In genomic region chr12:7806863-7807487, GRCh38 we compare ENCODE assay signal across 8 cellular contexts. TPM values are rescaled to one million over a fixed set of nuclear protein-coding genes. Genes with fewer than 3 reads are reported as not detected.
DNase-seq lines count a peak whose midpoint lies in the region; ATAC-seq, FAIRE-seq and TF ChIP-seq lines count a peak whose summit lies in the region.

No MANE protein-coding gene starts in this region.

- 5% methylated on average over 2 of the region's 2 CpGs for WGBS in A549 (ENCODE audit: missing lambda C conversion rate)

- CTCF ChIA-PET in A549 (lab: Yijun Ruan, JAX), result interaction anchor here (0.5 to 5.8 kb wide), 23 partner anchors 9 to 261 kb away, joined by 3 to 85 read pairs (median 3); partner anchors contain the start of gene NANOG

- no peaks in the 10 kb centered on the region for H3K9me3 ChIP-seq in A549

- DNase-seq in A549 (ENCODE audit: low read depth in 1 of 2, low spot score in 1 of 2), result peak; percentile 75 to 78
- peak; percentile 73 for DNase-seq in GM13977 (ENCODE audit: low spot score)
- peak; percentile 29 for DNase-seq in NCI-H524 treated with DMSO at 0.1 percent for 48 hours (lab: John Stamatoyannopoulos, UW)
- peak; percentile 73 to 79 for DNase-seq in activated CD4-positive, alpha-beta T cell treated with anti-CD3 and anti-CD28 coated beads, Interleukin-2, amount 50 U/mL, for 48 hours
- DNase-seq in ecto neural progenitor cell (ENCODE audit: low spot score), result peak; percentile 84
- peak; percentile 78 for DNase-seq in medulla oblongata (ENCODE audit: extremely low spot score)
- DNase-seq in stimulated activated CD8-positive, alpha-beta memory T cell treated with anti-CD3 and anti-CD28 coated beads, Interleukin-15, amount 100 ng/mL, for 24 hours (ENCODE audit: low read depth), result peak; percentile 37

- peak; percentile 87 for TF ChIP-seq CTCF in A549 (IDR thresholded peaks at IDR 0.05)
- TF ChIP-seq CTCF in GM13977 (IDR thresholded peaks at IDR 0.05; ENCODE audit: extremely low read depth, insufficient read depth, missing control alignments), result peak; percentile 91

- peak; percentile 81 to 88 for TF ChIP-seq RAD21 in A549 (conservative IDR thresholded peaks at IDR 0.05 in 1 of 2, IDR thresholded peaks at IDR 0.05 in 1 of 2)

- ATAC-seq in A549 (peak; percentile 98), HG03108 (IDR thresholded peaks at IDR 0.05; ENCODE audit: unreplicated experiment) (no peak)

- no peak overlapping the region for H3K4me3 ChIP-seq in A549

- POLR2A ChIA-PET in A549 (lab: Yijun Ruan, JAX), result no interaction called here

- no peak overlapping the region for H3K4me2 ChIP-seq in A549

- in situ Hi-C loops in GM13977 (cut with MboI; ENCODE audit: low pct_unique_long_range_greater_than_20kb, low sequenced_read_pairs, unreplicated experiment), result loop anchor here (10.0 kb wide), 1 partner anchor 112 kb away; the partner anchor contains the start of gene GDF3

- no peaks in the 10 kb centered on the region for H3K4me1 ChIP-seq in A549

- no peak for TF ChIP-seq POLR2A in A549 (IDR thresholded peaks at IDR 0.05; ENCODE audit: low read length)

- TF ChIP-seq EP300 in A549 (IDR thresholded peaks at IDR 0.05), result no peak

- no peak overlapping the region for H3K27ac ChIP-seq in A549

- peak; percentile 74 for FAIRE-seq in A549 (lab: Jason Lieb, UNC)

TF ChIP-seq in A549, 52 proteins besides CTCF, POLR2A, EP300 and RAD21:
- TF ChIP-seq SMC3 (IDR thresholded peaks at IDR 0.05) (peak; percentile 77), HMGXB4 (CRISPR knock-in tag; IDR thresholded peaks at IDR 0.05; ENCODE audit: borderline replicate concordance) (no peak), NPAS2 (CRISPR knock-in tag; IDR thresholded peaks at IDR 0.05; ENCODE audit: borderline replicate concordance) (no peak), KDM1A (IDR thresholded peaks at IDR 0.05; ENCODE audit: low read depth) (no peak)
- TF ChIP-seq, protein P1, sequence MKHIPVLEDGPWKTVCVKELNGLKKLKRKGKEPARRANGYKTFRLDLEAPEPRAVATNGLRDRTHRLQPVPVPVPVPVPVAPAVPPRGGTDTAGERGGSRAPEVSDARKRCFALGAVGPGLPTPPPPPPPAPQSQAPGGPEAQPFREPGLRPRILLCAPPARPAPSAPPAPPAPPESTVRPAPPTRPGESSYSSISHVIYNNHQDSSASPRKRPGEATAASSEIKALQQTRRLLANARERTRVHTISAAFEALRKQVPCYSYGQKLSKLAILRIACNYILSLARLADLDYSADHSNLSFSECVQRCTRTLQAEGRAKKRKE (CRISPR knock-in tag; IDR thresholded peaks at IDR 0.05; ENCODE audit: low read depth), result no peak

RNA-seq across cellular contexts. Expression of gene NANOG, which starts 17.8 kb away (rescaled TPM):
- polyA plus RNA-seq in A549 (2011; rRNA removed), result 0.05 TPM in 1 of 2 replicates, not detected in the other
- not detected in 2 replicates for polyA plus RNA-seq in A549 (2012; cell fraction: cytosol; rRNA removed)
- polyA plus RNA-seq in A549 (2012; cell fraction: nucleus; rRNA removed), result not detected in 2 replicates
- not detected in 3 replicates for polyA plus RNA-seq in A549 (2017; fragmentation: RNase III; extraction: RNeasy Plus Mini Kit Qiagen cat#74134 plus additional on column Dnase treatment)
- 0.05 TPM in 1 of 2 replicates, not detected in the other for polyA minus RNA-seq in A549 (2011; rRNA and poly(A)+ RNA removed)

RNA-seq across cellular contexts. Expression of gene NANOGNB, which starts 42.0 kb away (rescaled TPM):
- polyA plus RNA-seq in A549 (2011; rRNA removed), result not detected in 2 replicates
- polyA plus RNA-seq in A549 (2012; cell fraction: cytosol; rRNA removed), result not detected in 2 replicates
- polyA plus RNA-seq in A549 (2012; cell fraction: nucleus; rRNA removed), result not detected in 2 replicates
- not detected in 3 replicates for polyA plus RNA-seq in A549 (2017; fragmentation: RNase III; extraction: RNeasy Plus Mini Kit Qiagen cat#74134 plus additional on column Dnase treatment)
- not detected in 2 replicates for polyA minus RNA-seq in A549 (2011; rRNA and poly(A)+ RNA removed)

RNA-seq across cellular contexts. Expression of gene CLEC4C, which starts 59.8 kb away (rescaled TPM):
- not detected in 2 replicates for polyA plus RNA-seq in A549 (2011; rRNA removed)
- polyA plus RNA-seq in A549 (2012; cell fraction: cytosol; rRNA removed), result not detected in 2 replicates
- polyA plus RNA-seq in A549 (2012; cell fraction: nucleus; rRNA removed), result not detected in 2 replicates
- polyA plus RNA-seq in A549 (2017; fragmentation: RNase III; extraction: RNeasy Plus Mini Kit Qiagen cat#74134 plus additional on column Dnase treatment), result not detected in 3 replicates
- not detected in 2 replicates for polyA minus RNA-seq in A549 (2011; rRNA and poly(A)+ RNA removed)

Comparison
In these comparisons a context has a peak if more than half of its experiments do, and no peak if none do; other contexts are left out.
1. DNase-seq: peak in every context shown above with its lines; median percentile 84 in ecto neural progenitor cell; 78 in medulla oblongata; 76 in A549; 76 in activated CD4-positive, alpha-beta T cell treated with anti-CD3 and anti-CD28 coated beads, Interleukin-2, amount 50 U/mL, for 48 hours; 73 in GM13977; 37 in stimulated activated CD8-positive, alpha-beta memory T cell treated with anti-CD3 and anti-CD28 coated beads, Interleukin-15, amount 100 ng/mL, for 24 hours; 29 in NCI-H524 treated with DMSO at 0.1 percent for 48 hours.